ENCODE assay signal across 8 cellular contexts in genomic region chr5:87069974-87070608, GRCh38.
A peak's percentile ranks its signal among the peaks of the same experiment; 100 is the strongest.
DNase-seq lines count a peak whose midpoint lies in the region; ATAC-seq and TF ChIP-seq lines count a peak whose summit lies in the region.

No MANE protein-coding gene starts in this region.

- POLR2A ChIA-PET in Caco-2 (lab: Charles Lee), result no interaction called here

- TF ChIP-seq CTCF in Caco-2 (IDR thresholded peaks at IDR 0.05; ENCODE audit: insufficient read depth in 1 of 2, low read depth in 1 of 2, low read length in 1 of 2, severe bottlenecking in 1 of 2, unreplicated experiment in 1 of 2), result peak; percentile 22 to 30
- peak; percentile 53 for TF ChIP-seq CTCF in LNCAP (IDR thresholded peaks at IDR 0.05)
- peak; percentile 69 for TF ChIP-seq CTCF in brain microvascular endothelial cell (IDR thresholded peaks at IDR 0.05; ENCODE audit: low read depth, low read length, missing control alignments)
- peak; percentile 41 for TF ChIP-seq CTCF in lower lobe of right lung (IDR thresholded peaks at IDR 0.05)

- H3K4me1 Mint-ChIP-seq in Caco-2 (ENCODE audit: low read depth, unreplicated experiment), result no peaks in the 10 kb centered on the region

- H3K27ac ChIP-seq in brain microvascular endothelial cell (no peak overlapping the region), lower lobe of right lung (no peak overlapping the region)

- H3K27ac Mint-ChIP-seq in Caco-2 (ENCODE audit: unreplicated experiment), result no peak overlapping the region

- H3K36me3 ChIP-seq in Caco-2 (ENCODE audit: control insufficient read depth, insufficient read depth, low read length) (no peaks in the 10 kb centered on the region), brain microvascular endothelial cell (replicated peaks) (no peaks in the 10 kb centered on the region), lower lobe of right lung (no peaks in the 10 kb centered on the region)

- peak; percentile 61 for ATAC-seq in GM19372 (IDR thresholded peaks at IDR 0.05; ENCODE audit: low read depth, unreplicated experiment)
- peak in 1 of 2 donors; percentile 61 for ATAC-seq in lower lobe of right lung

- H3K9me3 Mint-ChIP-seq in Caco-2 (ENCODE audit: unreplicated experiment), result no peaks in the 10 kb centered on the region

- CTCF ChIA-PET in Caco-2 (lab: Charles Lee), result interaction anchor here (0.6 to 1.3 kb wide), 2 partner anchors 198 to 330 kb away, joined by 4 to 16 read pairs; partner anchors contain the start of gene RASA1

- no peaks in the 10 kb centered on the region for H3K36me3 Mint-ChIP-seq in Caco-2 (ENCODE audit: insufficient read depth, unreplicated experiment)

- H3K9me3 ChIP-seq in Caco-2, result no peaks in the 10 kb centered on the region
- no peaks in the 10 kb centered on the region for H3K9me3 ChIP-seq in lower lobe of right lung

- peak in 1 of 2 experiments; percentile 22 for DNase-seq in Caco-2
- peak; percentile 64 for DNase-seq in brain microvascular endothelial cell
- no peak for DNase-seq in lower lobe of right lung
- DNase-seq in NCI-H774 (lab: John Stamatoyannopoulos, UW), result no peak
- DNase-seq in effector CD4-positive, alpha-beta T cell, result no peak
- DNase-seq in NCI-H82 (lab: John Stamatoyannopoulos, UW), result no peak

- in situ Hi-C loops in brain microvascular endothelial cell (cut with HindIII; ENCODE audit: low pct_ligation_motif_present, low sequenced_read_pairs), result loop anchor here (25.0 kb wide), 1 partner anchor 317 kb away; no protein-coding TSS in a partner anchor

- H3K27me3 ChIP-seq in Caco-2 (replicated peaks; ENCODE audit: control insufficient read depth, insufficient read depth, low read length), result no peaks in the 10 kb centered on the region
- H3K27me3 ChIP-seq in brain microvascular endothelial cell (replicated peaks), result no peaks in the 10 kb centered on the region
- H3K27me3 ChIP-seq in lower lobe of right lung (ENCODE audit: low read depth), result no peaks in the 10 kb centered on the region

- intact Hi-C loops in Caco-2 (cut with micrococcal nuclease; ENCODE audit: unreplicated experiment) (loop anchor here (1.0 kb wide), 1 partner anchor 330 kb away; no protein-coding TSS in a partner anchor), lower lobe of right lung (cut with DNase I) (no loop called here)

- BruUV-seq in Caco-2 (replicated peaks; lab: Mats Ljungman, UMichigan), result no TSS peak

- H3K4me3 ChIP-seq in Caco-2 (ENCODE audit: low read depth, low read length) (no peak overlapping the region), brain microvascular endothelial cell (ENCODE audit: low read depth, low read length) (no peak overlapping the region), lower lobe of right lung (no peak overlapping the region)

- H3K4me1 ChIP-seq in Caco-2, result no peaks in the 10 kb centered on the region
- no peaks in the 10 kb centered on the region for H3K4me1 ChIP-seq in lower lobe of right lung

- H3K4me3 Mint-ChIP-seq in Caco-2 (ENCODE audit: unreplicated experiment), result no peak overlapping the region

- H3K27me3 Mint-ChIP-seq in Caco-2 (ENCODE audit: insufficient read depth, unreplicated experiment), result peaks cover 2% of the 10 kb centered on the region
